In the genomic region with DNA sequence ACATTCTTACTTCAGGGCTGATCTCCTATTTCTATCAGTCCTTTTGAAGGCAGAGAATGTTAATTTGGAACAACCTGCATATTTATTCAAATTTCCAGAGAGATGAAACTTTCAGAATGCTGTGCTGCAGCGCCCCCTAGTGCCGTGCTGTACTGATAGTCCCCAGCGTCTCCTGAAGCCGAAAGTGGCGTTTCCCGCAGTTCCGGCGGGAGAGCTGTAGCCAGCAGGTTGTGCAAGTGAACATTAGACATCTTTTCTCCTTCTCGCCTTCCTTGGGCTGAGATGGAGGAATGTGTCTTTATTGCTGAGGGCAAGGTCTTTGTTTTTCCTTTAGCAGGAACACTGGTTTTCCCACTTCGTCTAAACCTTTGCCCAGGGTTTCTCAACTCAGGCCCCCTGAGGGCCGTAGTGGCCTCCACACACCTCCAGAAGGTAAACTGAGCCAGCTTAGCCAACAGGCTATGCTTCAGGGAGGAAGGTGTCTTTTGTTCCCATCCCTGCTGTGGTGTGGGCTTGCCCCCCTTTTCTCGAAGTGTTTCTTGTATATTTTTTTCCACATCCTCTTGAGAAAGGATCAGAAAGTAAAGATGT, we compare ENCODE assay signal across 8 cellular contexts. TPM values are rescaled to one million over a fixed set of nuclear protein-coding genes. Genes with fewer than 3 reads are reported as not detected.
A peak's percentile ranks its signal among the peaks of the same experiment; 100 is the strongest.
DNase-seq lines count a peak whose midpoint lies in the region; ATAC-seq and TF ChIP-seq lines count a peak whose summit lies in the region.

No MANE protein-coding gene starts in this region.

- peak; percentile 68 to 81 (median 76) for ATAC-seq in T-cell (replicated peaks in 1 of 4)
- ATAC-seq in left cardiac atrium, result peak; percentile 82 to 85
- ATAC-seq in upper lobe of left lung (ENCODE audit: low FRiP score in 2 of 2), result peak; percentile 93 to 94

- no peaks in the 10 kb centered on the region for H3K36me3 ChIP-seq in adrenal gland (replicated peaks in 1 of 2)
- H3K36me3 ChIP-seq in upper lobe of left lung, result peaks cover 0 to 7% (median 0%) of the 10 kb centered on the region in 4 donors

- peak overlapping the region; percentile 34 to 49 (median 48) for H3K4me3 Mint-ChIP-seq in T-cell

- H3K4me3 ChIP-seq in AG10803 (ENCODE audit: low read length), result no peak overlapping the region
- H3K4me3 ChIP-seq in adrenal gland, result no peak overlapping the region
- peak overlapping the region in 2 of 4 donors; percentile 24 to 30 for H3K4me3 ChIP-seq in upper lobe of left lung

- peaks cover 79 to 82% (median 81%) of the 10 kb centered on the region in 3 donors for H3K4me1 Mint-ChIP-seq in T-cell

- H3K9me3 ChIP-seq in adrenal gland (replicated peaks in 1 of 3), result no peaks in the 10 kb centered on the region
- H3K9me3 ChIP-seq in upper lobe of left lung, result no peaks in the 10 kb centered on the region

- H3K36me3 Mint-ChIP-seq in T-cell, result peaks cover under 1% of the 10 kb centered on the region

- H3K9me3 Mint-ChIP-seq in T-cell, result no peaks in the 10 kb centered on the region

- POLR2A ChIA-PET in T-cell (lab: Charles Lee), result interaction anchor here in 1 of 2 donors (0.5 kb wide), 1 partner anchor 164 kb away, joined by 4 read pairs; no protein-coding TSS in a partner anchor

- 11 to 15% (median 13%) methylated on average over 12 of the region's 12 CpGs for WGBS in adrenal gland, 4 donors
- WGBS in upper lobe of left lung, 2 donors, result 1 to 5% methylated on average over 12 of the region's 12 CpGs

- H3K27ac Mint-ChIP-seq in T-cell, result no peak overlapping the region

- CTCF ChIA-PET in T-cell (lab: Charles Lee), result interaction anchor here (0.5 to 5.5 kb wide), 28 partner anchors 8 to 446 kb away, joined by 3 to 44 read pairs (median 4); no protein-coding TSS in a partner anchor

- no peak for TF ChIP-seq EP300 in upper lobe of left lung (IDR thresholded peaks at IDR 0.05)

- TF ChIP-seq CTCF in AG10803 (conservative IDR thresholded peaks at IDR 0.05; ENCODE audit: low read length), result peak; percentile 93
- peak; percentile 89 to 98 (median 94) for TF ChIP-seq CTCF in adrenal gland (IDR thresholded peaks at IDR 0.05)
- TF ChIP-seq CTCF in upper lobe of left lung (IDR thresholded peaks at IDR 0.05), result peak; percentile 84 to 91 (median 90)

- intact Hi-C loops in adrenal gland (cut with DNase I), result loop anchor here (5.0 to 10.0 kb wide), 3 partner anchors 54 to 214 kb away; no protein-coding TSS in a partner anchor
- intact Hi-C loops in left cardiac atrium (cut with DNase I), result loop anchor here (5.0 to 10.0 kb wide), 5 partner anchors 54 to 214 kb away; no protein-coding TSS in a partner anchor
- intact Hi-C loops in posterior vena cava (cut with DNase I), result loop anchor here in 1 of 2 donors (5.0 to 10.0 kb wide), 3 partner anchors 51 to 214 kb away; no protein-coding TSS in a partner anchor

- H3K27ac ChIP-seq in adrenal gland, result peak overlapping the region in 1 of 5 donors; percentile 39
- H3K27ac ChIP-seq in upper lobe of left lung, result peak overlapping the region; percentile 40 to 84 (median 54)

- DNase-seq in AG10803 (ENCODE audit: low read depth) (peak; percentile 82), GM19238 (ENCODE audit: insufficient read length, low spot score) (peak; percentile 26), NAMALWA (ENCODE audit: low spot score) (peak; percentile 89), T-cell (peak; percentile 57 to 89 (median 78)), adrenal gland (peak; percentile 84 to 97 (median 91)), left cardiac atrium (peak; percentile 91), posterior vena cava (ENCODE audit: low spot score) (peak; percentile 98), upper lobe of left lung (peak in 1 of 2 donors; percentile 93)

- H3K27me3 ChIP-seq in adrenal gland, result no peaks in the 10 kb centered on the region
- H3K27me3 ChIP-seq in upper lobe of left lung, result no peaks in the 10 kb centered on the region

- H3K4me1 ChIP-seq in adrenal gland (replicated peaks in 1 of 2) (peaks cover 10 to 53% of the 10 kb centered on the region in 2 donors), upper lobe of left lung (peaks cover 31 to 69% (median 42%) of the 10 kb centered on the region in 4 donors)

- no peaks in the 10 kb centered on the region for H3K27me3 Mint-ChIP-seq in T-cell

- TF ChIP-seq POLR2A in adrenal gland (IDR thresholded peaks at IDR 0.05), result no peak
- no peak for TF ChIP-seq POLR2A in upper lobe of left lung (IDR thresholded peaks at IDR 0.05)

RNA-seq across cellular contexts. Expression of a gene that starts 26.4 kb away (rescaled TPM):
- 100 to 1,000 TPM in 3 of 5 donors, 10 to 100 TPM in 2; 80.4 to 122 (median 104) TPM for total RNA-seq in T-cell
- 100 to 1,000 TPM in 1 of 8 donors, 10 to 100 TPM in 7; 38.5 to 110 (median 65.0) TPM for total RNA-seq in adrenal gland
- polyA plus RNA-seq in adrenal gland, result 100 to 1,000 TPM in 1 of 3 donors, 10 to 100 TPM in 2; 16.2 to 154 (median 18.2) TPM
- 10 to 100 TPM; 66.7 to 70.7 TPM for total RNA-seq in left cardiac atrium
- 10 to 100 TPM; 64.3 to 68.1 TPM for total RNA-seq in posterior vena cava
- total RNA-seq in upper lobe of left lung, result 10 to 100 TPM; 40.9 to 64.7 (median 51.5) TPM
